In the genomic region with DNA sequence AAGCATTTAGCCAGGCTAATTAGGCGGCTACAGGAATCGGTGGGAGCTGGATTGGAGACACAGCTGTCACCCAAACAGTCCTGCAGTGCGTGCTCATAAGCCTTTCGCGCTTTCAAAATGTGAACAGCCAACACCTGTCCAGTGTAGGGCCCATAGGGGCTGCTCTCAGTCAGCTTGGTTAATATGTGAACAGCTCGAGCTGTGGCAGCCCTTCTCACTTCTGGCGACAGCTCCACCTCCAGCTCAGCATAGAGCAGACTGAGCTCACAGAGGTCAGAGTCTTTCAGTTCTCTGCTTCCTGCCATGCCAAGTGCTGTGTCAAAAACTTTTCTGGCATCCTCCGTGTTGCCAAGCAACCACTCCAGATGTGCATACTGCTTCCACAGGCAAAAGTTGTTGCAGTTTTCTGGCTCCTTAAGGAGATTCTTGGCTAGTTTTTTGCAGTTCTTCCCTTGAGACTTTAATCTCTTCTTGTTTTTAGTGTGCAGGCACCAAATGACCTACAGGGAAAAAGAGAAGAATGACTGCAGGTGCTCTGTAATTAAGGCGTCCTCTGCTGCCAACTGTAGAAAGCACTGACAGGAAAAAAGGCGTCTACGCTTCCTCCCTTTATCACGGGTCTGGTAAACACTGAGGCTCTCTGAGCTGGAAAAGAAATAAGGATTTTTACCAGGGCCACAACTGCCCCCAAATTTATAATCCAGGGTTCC, we compare ENCODE assay signal across 1 cellular context.
TF ChIP-seq lines count a peak whose summit lies in the region.

No MANE protein-coding gene starts in this region.

TF ChIP-seq in GM12878, 131 proteins besides CTCF, POLR2A, EP300 and RAD21:
- TF ChIP-seq BMI1 (IDR thresholded peaks at IDR 0.05; ENCODE audit: borderline replicate concordance) (0 out of 2 replicates have a peak, but pooled peaks have one; percentile 28), FOXM1 (IDR thresholded peaks at IDR 0.05; ENCODE audit: low read depth, low read length) (no peak), SMAD1 (IDR thresholded peaks at IDR 0.05; ENCODE audit: low read depth, partially characterized antibody) (no peak), ZNF687 (IDR thresholded peaks at IDR 0.05) (no peak), NR2C1 (IDR thresholded peaks at IDR 0.05) (no peak), TCF12 (IDR thresholded peaks at IDR 0.05; ENCODE audit: low read depth, low read length) (0 out of 2 replicates have a peak, but pooled peaks have one; percentile 11), BHLHE40 (IDR thresholded peaks at IDR 0.05; ENCODE audit: borderline replicate concordance in 1 of 2, low read depth in 2 of 2, low read length in 1 of 2) (no peak)
